ENCODE assay signal across 8 cellular contexts in the genomic region with DNA sequence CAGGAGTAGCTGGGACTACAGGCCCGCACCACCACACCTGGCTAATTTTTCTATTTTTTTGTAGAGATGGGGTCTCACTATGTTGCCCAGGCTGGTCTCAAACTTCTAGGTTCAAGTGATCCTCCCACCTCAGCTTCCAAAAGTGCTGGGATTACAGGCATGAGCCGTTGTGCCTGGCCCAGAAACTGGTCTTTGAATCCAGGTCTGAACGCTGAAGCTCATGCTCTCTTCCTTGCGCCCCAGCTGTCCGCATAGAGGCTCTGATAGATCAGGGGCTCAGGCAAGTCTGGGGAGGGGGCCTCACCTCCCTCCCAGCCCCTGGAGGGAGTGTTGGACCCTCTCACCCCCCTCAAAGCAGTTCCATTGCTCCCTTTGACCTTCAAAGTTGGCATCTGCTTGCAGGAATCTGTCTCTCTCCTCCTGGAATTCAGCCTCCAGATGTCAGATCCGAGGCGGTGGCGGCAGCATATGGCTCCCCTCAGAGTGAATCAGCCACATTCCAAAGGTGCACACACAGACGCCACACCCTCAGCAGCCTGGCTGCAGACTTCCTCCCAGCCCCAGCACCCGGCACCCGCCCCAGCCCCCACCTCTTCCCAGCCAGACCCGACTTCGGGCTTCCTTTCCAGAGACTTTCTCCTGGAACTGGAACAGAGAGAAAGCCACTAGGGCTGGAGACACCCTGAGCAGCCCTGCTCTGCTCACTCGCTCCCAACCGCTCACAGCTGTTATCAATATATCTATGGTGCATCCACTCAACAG. TPM values are rescaled to one million over a fixed set of nuclear protein-coding genes. Genes with fewer than 3 reads are reported as not detected.
DNase-seq lines count a peak whose midpoint lies in the region; ATAC-seq and TF ChIP-seq lines count a peak whose summit lies in the region.

No MANE protein-coding gene starts in this region.

- intact Hi-C loops in adrenal gland (cut with DNase I): no loop called here
- intact Hi-C loops in right cardiac atrium (cut with DNase I): loop anchor here in 1 of 4 donors (10.0 kb wide), 1 partner anchor 106 kb away; no protein-coding TSS in a partner anchor

- no peaks in the 10 kb centered on the region for H4K20me1 ChIP-seq in Karpas-422 (ENCODE audit: insufficient read depth, low read depth, low read length)

- H3K27me3 ChIP-seq in adrenal gland (no peaks in the 10 kb centered on the region), right cardiac atrium (ENCODE audit: control insufficient read depth, insufficient read depth) (no peaks in the 10 kb centered on the region), Karpas-422 (ENCODE audit: low read length) (no peaks in the 10 kb centered on the region)

- no peaks in the 10 kb centered on the region for H3K9me3 ChIP-seq in adrenal gland (replicated peaks in 1 of 3)
- no peaks in the 10 kb centered on the region for H3K9me3 ChIP-seq in right cardiac atrium (ENCODE audit: control insufficient read depth, low read length)
- no peaks in the 10 kb centered on the region for H3K9me3 ChIP-seq in Karpas-422 (ENCODE audit: low read length)

- H3K27ac ChIP-seq in adrenal gland: peak overlapping the region in 3 of 5 donors; percentile 10 to 70 (median 57)
- H3K27ac ChIP-seq in right cardiac atrium (ENCODE audit: low read length): peak overlapping the region; percentile 86
- H3K27ac ChIP-seq in skin epidermis: peak overlapping the region in 20 of 21 experiments; percentile 51 to 84 (median 72)
- no peak overlapping the region for H3K27ac ChIP-seq in Karpas-422 (ENCODE audit: low read length)

- peak in 1 of 2 donors; percentile 7 for TF ChIP-seq POLR2A in adrenal gland (IDR thresholded peaks at IDR 0.05)

- 38 to 46% (median 43%) methylated on average over 13 to 15 of the region's 15 CpGs for WGBS in adrenal gland, 4 donors
- WGBS in right cardiac atrium: 25% methylated on average over 15 of the region's 15 CpGs

- H3K36me3 ChIP-seq in adrenal gland (replicated peaks in 1 of 2) (peaks cover 0 to 4% of the 10 kb centered on the region in 2 donors), Karpas-422 (ENCODE audit: insufficient read depth, low read length) (no peaks in the 10 kb centered on the region)

- H3K4me3 ChIP-seq in adrenal gland: no peak overlapping the region
- H3K4me3 ChIP-seq in right cardiac atrium (ENCODE audit: low read length): no peak overlapping the region
- H3K4me3 ChIP-seq in skin epidermis: no peak overlapping the region
- no peak overlapping the region for H3K4me3 ChIP-seq in Karpas-422 (ENCODE audit: low read length)

- peaks cover 3% of the 10 kb centered on the region for H3K79me2 ChIP-seq in Karpas-422 (ENCODE audit: low read length)

- no peak overlapping the region for H3K9ac ChIP-seq in Karpas-422 (ENCODE audit: low read length)

- no peaks in the 10 kb centered on the region for H3K9me2 ChIP-seq in Karpas-422 (replicated peaks; ENCODE audit: insufficient read depth, low read length)

- TF ChIP-seq CTCF in adrenal gland (IDR thresholded peaks at IDR 0.05): no peak

- ATAC-seq in right cardiac atrium: peak; percentile 88 to 96

- H3K4me1 ChIP-seq in adrenal gland (replicated peaks in 1 of 2) (peaks cover 5 to 13% of the 10 kb centered on the region in 2 donors), right cardiac atrium (ENCODE audit: control insufficient read depth, insufficient read depth, low read length) (peaks cover 2% of the 10 kb centered on the region), Karpas-422 (ENCODE audit: low read length) (no peaks in the 10 kb centered on the region)

- DNase-seq in HCEC 1CT (peak; percentile 97), adrenal gland (peak in 6 of 7 donors; percentile 48 to 81 (median 76)), right cardiac atrium (peak; percentile 87 to 88 (median 88)), Karpas-422 (no peak), Kasumi-1 (lab: John Stamatoyannopoulos, UW) (no peak), MV-4-11 (lab: John Stamatoyannopoulos, UW) (no peak), NCI-H345 (lab: John Stamatoyannopoulos, UW) (no peak)

- no peak overlapping the region for H2AFZ ChIP-seq in Karpas-422 (ENCODE audit: low read length)

- no peak overlapping the region for H3K4me2 ChIP-seq in Karpas-422 (ENCODE audit: low read depth, low read length, poor library complexity, severe bottlenecking)

RNA-seq across cellular contexts. Expression of a gene that starts 16.9 kb away (rescaled TPM):
- total RNA-seq in adrenal gland (10 to 100 TPM; 11.9 to 36.2 (median 18.6) TPM), right cardiac atrium (10 to 100 TPM; 20.0 to 34.6 (median 33.1) TPM)
- polyA plus RNA-seq in adrenal gland (10 to 100 TPM in 2 of 3 donors, 1 to 10 TPM in 1; 2.0 to 16.7 (median 13.4) TPM), right cardiac atrium (15.2 TPM)
- total RNA-seq in Karpas-422 (2014; rRNA removed; shearing (Covaris generic); ENCODE audit: low replicate concordance): 0.07 TPM in 1 of 2 replicates, not detected in the other

RNA-seq across cellular contexts. Expression of a gene that starts 26.1 kb away (rescaled TPM):
- total RNA-seq in adrenal gland: 10 to 100 TPM in 2 of 8 donors, 1 to 10 TPM in 6; 2.5 to 15.4 (median 6.4) TPM
- polyA plus RNA-seq in adrenal gland: 10 to 100 TPM in 1 of 3 donors, 1 to 10 TPM in 2; 3.3 to 10.3 (median 4.5) TPM
- total RNA-seq in right cardiac atrium: 1 to 10 TPM; 2.3 to 4.2 (median 3.5) TPM
- 2.1 TPM for polyA plus RNA-seq in right cardiac atrium
- total RNA-seq in Karpas-422 (2014; rRNA removed; shearing (Covaris generic); ENCODE audit: low replicate concordance): 32.4 and 38.9 TPM in 2 replicates

RNA-seq across cellular contexts. Expression of a gene that starts 52.2 kb away (rescaled TPM):
- total RNA-seq in adrenal gland (10 to 100 TPM; 35.5 to 68.8 (median 54.0) TPM), right cardiac atrium (10 to 100 TPM; 57.6 to 61.9 (median 59.7) TPM)
- polyA plus RNA-seq in adrenal gland (100 to 1,000 TPM in 2 of 3 donors, 10 to 100 TPM in 1; 25.0 to 310 (median 285) TPM), right cardiac atrium (131 TPM)
- total RNA-seq in Karpas-422 (2014; rRNA removed; shearing (Covaris generic); ENCODE audit: low replicate concordance): 65.6 and 126 TPM in 2 replicates

RNA-seq across cellular contexts. Expression of a gene that starts 57.1 kb away (rescaled TPM):
- total RNA-seq in adrenal gland (1 to 10 TPM in 1 of 8 donors, under 1 TPM in 5, not detected in 2; 0.29 to 1.3 (median 0.53) TPM), right cardiac atrium (100 to 1,000 TPM; 338 to 395 (median 359) TPM)
- polyA plus RNA-seq in adrenal gland (under 1 TPM; 0.24 to 0.57 (median 0.46) TPM), right cardiac atrium (255 TPM)
- 0.11 TPM in 1 of 2 replicates, not detected in the other for total RNA-seq in Karpas-422 (2014; rRNA removed; shearing (Covaris generic); ENCODE audit: low replicate concordance)

Comparison
In these comparisons a context has a peak if more than half of its experiments do, and no peak if none do; other contexts are left out.
1. DNase-seq: peak in HCEC 1CT (single experiment), adrenal gland (6 of 7) and right cardiac atrium (3 of 3); none in Karpas-422 (single experiment), Kasumi-1 (0 of 2), MV-4-11 (single experiment) and NCI-H345 (single experiment).
2. RNA of a gene that starts 16.9 kb away (total RNA-seq): 20.0 to 34.6 TPM in right cardiac atrium and 11.9 to 36.2 TPM in adrenal gland; 0.07 TPM in Karpas-422; every median in the first group is over 10 times any median in the second.